ENCODE assay signal across 8 cellular contexts in genomic region chr21:44456207-44456914, GRCh38. TPM values are rescaled to one million over a fixed set of nuclear protein-coding genes. Genes with fewer than 3 reads are reported as not detected.
DNase-seq lines count a peak whose midpoint lies in the region; ATAC-seq, FAIRE-seq and TF ChIP-seq lines count a peak whose summit lies in the region.

No MANE protein-coding gene starts in this region.

- DNase-seq in GM12891 (ENCODE audit: insufficient read length, low spot score) (peak; percentile 27), right cardiac atrium (peak in 2 of 3 donors; percentile 40 to 53), HPDE6-E6E7 (ENCODE audit: extremely low spot score) (no peak), UCSD-AML1 (lab: John Stamatoyannopoulos, UW; ENCODE audit: unreplicated experiment) (no peak)
- DNase-seq in activated CD4-positive, alpha-beta memory T cell treated with anti-CD3 and anti-CD28 coated beads, Interleukin-2, amount 10 ng/mL, durations not matched to agents 7 days and 5 days, result no peak

- H3K4me1 Mint-ChIP-seq in activated CD4-positive, alpha-beta memory T cell treated with anti-CD3 and anti-CD28 coated beads, Interleukin-2, amount 10 ng/mL, durations not matched to agents 7 days and 5 days, result peaks cover 5% of the 10 kb centered on the region

- H3K27ac ChIP-seq in right cardiac atrium (ENCODE audit: low read length), result no peak overlapping the region
- no peak overlapping the region for H3K27ac ChIP-seq in rectal smooth muscle tissue (ENCODE audit: low read depth, low read length)

- H3K36me3 Mint-ChIP-seq in activated CD4-positive, alpha-beta memory T cell treated with anti-CD3 and anti-CD28 coated beads, Interleukin-2, amount 10 ng/mL, durations not matched to agents 7 days and 5 days (ENCODE audit: low read depth), result no peaks in the 10 kb centered on the region

- ATAC-seq in right cardiac atrium, result peak in 1 of 2 donors; percentile 3
- ATAC-seq in HG03469 (IDR thresholded peaks at IDR 0.05; ENCODE audit: unreplicated experiment), result no peak
- ATAC-seq in HG03378 (IDR thresholded peaks at IDR 0.05; ENCODE audit: unreplicated experiment), result no peak

- H3K4me1 ChIP-seq in right cardiac atrium (ENCODE audit: control insufficient read depth, insufficient read depth, low read length) (no peaks in the 10 kb centered on the region), rectal smooth muscle tissue (ENCODE audit: control insufficient read depth, insufficient read depth, low read length) (no peaks in the 10 kb centered on the region)

- peaks cover 27% of the 10 kb centered on the region for H3K27me3 Mint-ChIP-seq in activated CD4-positive, alpha-beta memory T cell treated with anti-CD3 and anti-CD28 coated beads, Interleukin-2, amount 10 ng/mL, durations not matched to agents 7 days and 5 days

- 78% methylated on average over 36 of the region's 36 CpGs for WGBS in right cardiac atrium

- peak overlapping the region; percentile 90 for H3K4me3 ChIP-seq in right cardiac atrium (ENCODE audit: low read length)
- peak overlapping the region; percentile 70 for H3K4me3 ChIP-seq in rectal smooth muscle tissue (ENCODE audit: low read length)

- POLR2A ChIA-PET in activated CD4-positive, alpha-beta memory T cell treated with anti-CD3 and anti-CD28 coated beads, Interleukin-2, amount 10 ng/mL, durations not matched to agents 7 days and 5 days (lab: Charles Lee), result interaction anchor here (0.6 to 2.3 kb wide), 3 partner anchors 14 to 444 kb away, joined by 3 to 21 read pairs (median 3); partner anchors contain the start of genes CFAP410 and TRAPPC10

- CTCF ChIA-PET in activated CD4-positive, alpha-beta memory T cell treated with anti-CD3 and anti-CD28 coated beads, Interleukin-2, amount 10 ng/mL, durations not matched to agents 7 days and 5 days (lab: Charles Lee), result no interaction called here

- H3K4me3 Mint-ChIP-seq in activated CD4-positive, alpha-beta memory T cell treated with anti-CD3 and anti-CD28 coated beads, Interleukin-2, amount 10 ng/mL, durations not matched to agents 7 days and 5 days, result peak overlapping the region; percentile 76

- H3K27me3 ChIP-seq in right cardiac atrium (ENCODE audit: control insufficient read depth, insufficient read depth), result no peaks in the 10 kb centered on the region
- no peaks in the 10 kb centered on the region for H3K27me3 ChIP-seq in rectal smooth muscle tissue (ENCODE audit: control insufficient read depth, insufficient read depth, low read length)

- H3K36me3 ChIP-seq in rectal smooth muscle tissue (ENCODE audit: control insufficient read depth, insufficient read depth, low read length), result no peaks in the 10 kb centered on the region

- H3K9ac ChIP-seq in rectal smooth muscle tissue (ENCODE audit: low read length), result no peak overlapping the region

- H3K9me3 Mint-ChIP-seq in activated CD4-positive, alpha-beta memory T cell treated with anti-CD3 and anti-CD28 coated beads, Interleukin-2, amount 10 ng/mL, durations not matched to agents 7 days and 5 days, result peaks cover 13% of the 10 kb centered on the region

- H3K9me3 ChIP-seq in right cardiac atrium (ENCODE audit: control insufficient read depth, low read length), result no peaks in the 10 kb centered on the region

- no peak for TF ChIP-seq POLR2A in GM12891 (IDR thresholded peaks at IDR 0.05; ENCODE audit: low read depth, low read length)

- H3K27ac Mint-ChIP-seq in activated CD4-positive, alpha-beta memory T cell treated with anti-CD3 and anti-CD28 coated beads, Interleukin-2, amount 10 ng/mL, durations not matched to agents 7 days and 5 days, result no peak overlapping the region

- intact Hi-C loops in right cardiac atrium (cut with DNase I), result no loop called here

- FAIRE-seq in GM12891 (lab: Jason Lieb, UNC), result no peak

TF ChIP-seq in GM12891, 5 proteins besides CTCF, POLR2A, EP300 and RAD21:
- TF ChIP-seq TAF1 (IDR thresholded peaks at IDR 0.05; ENCODE audit: low read depth, low read length), result no peak
- no peak for TF ChIP-seq PAX5 (IDR thresholded peaks at IDR 0.05; ENCODE audit: insufficient read depth, low read length, severe bottlenecking)
- TF ChIP-seq POLR2AphosphoS5 (IDR thresholded peaks at IDR 0.05; ENCODE audit: low read depth, low read length), result no peak
- no peak for TF ChIP-seq SPI1 (IDR thresholded peaks at IDR 0.05; ENCODE audit: low read depth, low read length)
- no peak for TF ChIP-seq POU2F2 (IDR thresholded peaks at IDR 0.05; ENCODE audit: low read depth, low read length)

RNA-seq across cellular contexts. Expression of gene LRRC3, which starts 1.1 kb away (rescaled TPM):
- 0.37 TPM for polyA plus RNA-seq in GM12891 (2012; ENCODE audit: low read depth, missing spikeins)
- 1 to 10 TPM; 3.7 to 3.8 TPM for total RNA-seq in activated CD4-positive, alpha-beta memory T cell treated with anti-CD3 and anti-CD28 coated beads, Interleukin-2, amount 10 ng/mL, durations not matched to agents 7 days and 5 days
- 1 to 10 TPM in 3 of 4 donors, under 1 TPM in 1; 0.89 to 1.1 (median 1.0) TPM for total RNA-seq in right cardiac atrium
- polyA plus RNA-seq in right cardiac atrium, result 0.93 TPM

Comparison
In these comparisons a context has a peak if more than half of its experiments do, and no peak if none do; other contexts are left out.
1. DNase-seq: peak in GM12891 (single experiment) and right cardiac atrium (2 of 3); none in activated CD4-positive, alpha-beta memory T cell treated with anti-CD3 and anti-CD28 coated beads, Interleukin-2, amount 10 ng/mL, durations not matched to agents 7 days and 5 days (single experiment), HPDE6-E6E7 (single experiment) and UCSD-AML1 (single experiment).